In the genomic region with DNA sequence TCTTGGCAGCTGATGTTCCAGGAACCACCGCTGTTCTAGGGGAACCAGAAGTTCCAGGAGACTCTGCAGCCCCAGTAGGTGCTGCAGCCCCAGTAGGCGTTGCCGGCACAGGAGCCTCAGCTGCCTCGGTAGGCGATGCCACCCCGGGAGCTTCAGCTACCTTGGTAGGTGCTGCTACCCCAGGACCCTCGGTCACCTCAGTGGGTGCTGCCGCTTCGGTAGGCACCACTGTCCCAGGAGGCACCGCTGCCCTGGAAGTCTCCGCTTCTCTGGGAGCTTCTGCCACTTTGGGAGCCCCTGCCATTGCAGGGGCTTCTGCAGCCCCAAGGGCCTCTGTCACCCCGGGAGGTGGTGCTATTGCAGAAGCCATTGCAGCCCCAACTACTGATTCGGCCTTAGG, we compare ENCODE assay signal across 35 cellular contexts.
"Had no signal": no experiment of that assay in that cellular context is flagged by ENCODE, and none has a peak within 500 bp of the region (broad histone marks: within the 10 kb centered on the region; RNA-seq: fewer than 3 reads in every experiment).

No MANE protein-coding gene starts in this region.

- H3K36me3 ChIP-seq: breast epithelium had no signal

- H3K36me3 Mint-ChIP-seq: activated CD4-positive, alpha-beta memory T cell treated with anti-CD3 and anti-CD28 coated beads for 36 hours; activated naive CD4-positive, alpha-beta T cell treated with anti-CD3 and anti-CD28 coated beads, Interleukin-2, amount 50 U/mL, for 72 hours had no signal

- H3K4me3 Mint-ChIP-seq: activated B cell treated with CpG ODN at 0.5 μM for 24 hours; activated CD4-positive, alpha-beta memory T cell treated with anti-CD3 and anti-CD28 coated beads for 36 hours; activated CD8-positive, alpha-beta T cell treated with anti-CD3 and anti-CD28 coated beads for 36 hours; activated naive CD4-positive, alpha-beta T cell treated with anti-CD3 and anti-CD28 coated beads for 36 hours; activated naive CD8-positive, alpha-beta T cell treated with anti-CD3 and anti-CD28 coated beads for 36 hours; activated T-cell treated with anti-CD3 and anti-CD28 coated beads, Interleukin-2, amount 50 U/mL, for 4 hours; activated T-cell treated with anti-CD3 and anti-CD28 coated beads, Interleukin-2, amount 50 U/mL, for 72 hours; activated T-helper 1 cell treated with anti-CD3 and anti-CD28 coated beads, Interleukin-12 subunit alpha, Interleukin-12 subunit beta, Interleukin-2, Interleukin-4 antibody, amounts not matched to agents 30 ng/mL and 10 ng/mL and 1 ng/mL, durations not matched to agents 14 hours and 24 hours and 36 hours; T-helper 1 cell treated with Interleukin-12 subunit alpha and Interleukin-12 subunit beta and Interleukin-4 antibody, amounts not matched to agents 30 μg/mL and 1 μg/mL, for 36 hours; T-helper 2 cell treated with Interferon-gamma antibody and Interleukin-4, amounts not matched to agents 5 μg/mL and 100 μg/mL, for 36 hours had no signal

- H3K27ac ChIP-seq: adrenal gland, ascending aorta, body of pancreas, brain microvascular endothelial cell, breast epithelium, VCaP had no signal

- H3K4me1 Mint-ChIP-seq: activated T-helper 17 cell treated with anti-CD3 and anti-CD28 coated beads, Interleukin-2, amount 50 U/mL, for 72 hours had no signal

- H3K27me3 Mint-ChIP-seq: activated CD4-positive, alpha-beta memory T cell treated with anti-CD3 and anti-CD28 coated beads for 36 hours; activated CD8-positive, alpha-beta T cell treated with anti-CD3 and anti-CD28 coated beads for 36 hours; activated naive CD8-positive, alpha-beta T cell treated with anti-CD3 and anti-CD28 coated beads for 36 hours; activated T-helper 17 cell treated with anti-CD3 and anti-CD28 coated beads, Interleukin-2, amount 50 U/mL, for 72 hours had no signal

- H3K4me3 ChIP-seq: adrenal gland, ascending aorta, body of pancreas, breast epithelium had no signal

- H3K4me1 ChIP-seq: adrenal gland, body of pancreas, breast epithelium had no signal

- DNase-seq: activated B cell treated with CpG ODN at 0.5 μM for 24 hours; activated CD4-positive, alpha-beta memory T cell treated with anti-CD3 and anti-CD28 coated beads for 36 hours; activated CD4-positive, alpha-beta T cell treated with anti-CD3 and anti-CD28 coated beads for 48 hours; activated CD4-positive, alpha-beta T cell treated with anti-CD3 and anti-CD28 coated beads, Interleukin-2, amount 50 U/mL, for 1 hour; activated CD4-positive, alpha-beta T cell treated with anti-CD3 and anti-CD28 coated beads, Interleukin-2, amount 50 U/mL, for 4 hours; activated CD4-positive, CD25-positive, alpha-beta regulatory T cell treated with anti-CD3 and anti-CD28 coated beads, Interleukin-2, amount 50 U/mL, for 72 hours; activated CD8-positive, alpha-beta memory T cell treated with anti-CD3 and anti-CD28 coated beads, Interleukin-2, amount 50 U/mL, for 4 hours; activated CD8-positive, alpha-beta T cell treated with anti-CD3 and anti-CD28 coated beads for 36 hours; activated effector memory CD4-positive, alpha-beta T cell treated with anti-CD3 and anti-CD28 coated beads, Interleukin-2, amount 50 U/mL, for 16 hours; activated gamma-delta T cell treated with Interleukin-2 at 50 U/mL for 16 hours; activated naive CD4-positive, alpha-beta T cell; activated naive CD4-positive, alpha-beta T cell treated with anti-CD3 and anti-CD28 coated beads for 36 hours; activated naive CD4-positive, alpha-beta T cell treated with anti-CD3 and anti-CD28 coated beads, Interleukin-2, amount 50 U/mL, for 16 hours; activated naive CD8-positive, alpha-beta T cell treated with anti-CD3 and anti-CD28 coated beads for 36 hours; activated T-cell treated with anti-CD3 and anti-CD28 coated beads for 4 hours; activated T-cell treated with anti-CD3 and anti-CD28 coated beads, Interleukin-2, amount 50 U/mL, for 1 hour; activated T-cell treated with anti-CD3 and anti-CD28 coated beads, Interleukin-2, amount 50 U/mL, for 4 hours; activated T-cell treated with anti-CD3 and anti-CD28 coated beads, Interleukin-2, amount 50 U/mL, for 72 hours; adrenal gland; amniotic stem cell; body of pancreas; brain microvascular endothelial cell; central memory CD4-positive, alpha-beta T cell; SW 1271; T-helper 1 cell; T-helper 2 cell; T-helper 9 cell had no signal

- H3K9me3 ChIP-seq: adrenal gland, ascending aorta, body of pancreas, breast epithelium had no signal

- H3K27ac Mint-ChIP-seq: activated B cell treated with CpG ODN at 0.5 μM for 24 hours; activated CD4-positive, alpha-beta memory T cell treated with anti-CD3 and anti-CD28 coated beads for 36 hours; activated CD8-positive, alpha-beta T cell treated with anti-CD3 and anti-CD28 coated beads for 36 hours; activated naive CD4-positive, alpha-beta T cell treated with anti-CD3 and anti-CD28 coated beads for 36 hours; activated naive CD4-positive, alpha-beta T cell treated with anti-CD3 and anti-CD28 coated beads, Interleukin-2, amount 50 U/mL, for 72 hours; activated naive CD8-positive, alpha-beta T cell treated with anti-CD3 and anti-CD28 coated beads for 36 hours; activated T-cell treated with anti-CD3 and anti-CD28 coated beads, Interleukin-2, amount 50 U/mL, for 72 hours; activated T-helper 1 cell treated with anti-CD3 and anti-CD28 coated beads, Interleukin-12 subunit alpha, Interleukin-12 subunit beta, Interleukin-2, Interleukin-4 antibody, amounts not matched to agents 30 ng/mL and 10 ng/mL and 1 ng/mL, durations not matched to agents 14 hours and 24 hours and 36 hours; activated T-helper 17 cell treated with anti-CD3 and anti-CD28 coated beads, Interleukin-2, amount 50 U/mL, for 72 hours; T-helper 1 cell treated with Interleukin-12 subunit alpha and Interleukin-12 subunit beta and Interleukin-4 antibody, amounts not matched to agents 30 μg/mL and 1 μg/mL, for 36 hours; T-helper 2 cell treated with Interferon-gamma antibody and Interleukin-4, amounts not matched to agents 5 μg/mL and 100 μg/mL, for 36 hours had no signal

- ATAC-seq: activated CD8-positive, alpha-beta T cell treated with anti-CD3 and anti-CD28 coated beads for 36 hours; activated naive CD4-positive, alpha-beta T cell treated with anti-CD3 and anti-CD28 coated beads, Interleukin-2, amount 50 U/mL, for 72 hours; activated T-cell treated with anti-CD3 and anti-CD28 coated beads, Interleukin-2, amount 50 U/mL, for 4 hours; activated T-cell treated with anti-CD3 and anti-CD28 coated beads, Interleukin-2, amount 50 U/mL, for 72 hours; activated T-helper 17 cell treated with anti-CD3 and anti-CD28 coated beads, Interleukin-2, amount 50 U/mL, for 72 hours; body of pancreas had no signal

- H3K27me3 ChIP-seq: ascending aorta, body of pancreas, brain microvascular endothelial cell had no signal

- H3K9me3 Mint-ChIP-seq: activated B cell treated with CpG ODN at 0.5 μM for 24 hours; activated CD4-positive, alpha-beta memory T cell treated with anti-CD3 and anti-CD28 coated beads for 36 hours; activated CD8-positive, alpha-beta T cell treated with anti-CD3 and anti-CD28 coated beads for 36 hours; activated naive CD4-positive, alpha-beta T cell treated with anti-CD3 and anti-CD28 coated beads for 36 hours; activated naive CD4-positive, alpha-beta T cell treated with anti-CD3 and anti-CD28 coated beads, Interleukin-2, amount 50 U/mL, for 72 hours; activated naive CD8-positive, alpha-beta T cell treated with anti-CD3 and anti-CD28 coated beads for 36 hours; activated T-cell treated with anti-CD3 and anti-CD28 coated beads, Interleukin-2, amount 50 U/mL, for 4 hours; activated T-cell treated with anti-CD3 and anti-CD28 coated beads, Interleukin-2, amount 50 U/mL, for 72 hours; activated T-helper 1 cell treated with anti-CD3 and anti-CD28 coated beads, Interleukin-12 subunit alpha, Interleukin-12 subunit beta, Interleukin-2, Interleukin-4 antibody, amounts not matched to agents 30 ng/mL and 10 ng/mL and 1 ng/mL, durations not matched to agents 14 hours and 24 hours and 36 hours; activated T-helper 17 cell treated with anti-CD3 and anti-CD28 coated beads, Interleukin-2, amount 50 U/mL, for 72 hours; T-helper 1 cell treated with Interleukin-12 subunit alpha and Interleukin-12 subunit beta and Interleukin-4 antibody, amounts not matched to agents 30 μg/mL and 1 μg/mL, for 36 hours; T-helper 2 cell treated with Interferon-gamma antibody and Interleukin-4, amounts not matched to agents 5 μg/mL and 100 μg/mL, for 36 hours had no signal
